ENCODE assay signal across 12 cellular contexts in the genomic region with DNA sequence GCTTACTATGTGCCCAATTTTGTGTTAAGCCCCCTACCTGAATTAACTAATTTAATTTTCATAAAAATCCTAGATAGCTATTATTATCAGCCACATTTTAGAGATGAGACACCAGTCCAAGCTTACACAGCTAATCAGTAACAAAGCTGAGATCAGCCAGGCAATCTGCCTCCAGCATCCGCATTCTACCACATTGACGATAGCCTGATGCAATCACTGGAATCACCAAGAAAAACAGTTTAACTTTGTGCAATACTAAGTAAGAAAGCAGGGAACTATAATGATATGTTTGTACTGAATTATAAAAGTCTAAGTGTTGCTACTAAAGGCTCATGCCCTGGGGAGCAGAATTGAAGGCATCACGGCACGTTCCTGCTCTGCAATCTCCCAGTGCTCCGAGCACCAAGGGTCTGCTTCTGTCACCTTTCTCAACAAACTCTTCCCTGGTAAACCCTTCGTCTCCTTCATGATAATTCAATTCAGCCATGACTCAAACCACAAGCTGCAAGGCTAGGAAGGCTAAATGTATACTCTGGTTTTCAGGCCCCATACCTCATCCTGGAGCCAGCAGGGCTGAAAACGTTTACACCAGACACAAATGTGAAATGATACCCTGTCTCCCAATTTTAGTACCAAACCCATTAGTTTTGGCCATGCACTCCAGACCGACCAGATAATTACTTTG. TPM values are rescaled to one million over a fixed set of nuclear protein-coding genes. Genes with fewer than 3 reads are reported as not detected.
DNase-seq lines count a peak whose midpoint lies in the region; ATAC-seq and TF ChIP-seq lines count a peak whose summit lies in the region.
"Had no signal": no experiment of that assay in that cellular context is flagged by ENCODE, and none has a peak within 500 bp of the region (broad histone marks: within the 10 kb centered on the region; RNA-seq: fewer than 3 reads in every experiment).

No MANE protein-coding gene starts in this region.

- H3K4me1 ChIP-seq in gastrocnemius medialis (peaks cover 27 to 35% of the 10 kb centered on the region in 2 donors), foreskin keratinocyte (peaks cover 3% of the 10 kb centered on the region)

- H3K27ac ChIP-seq in SK-N-MC (peak overlapping the region; percentile 87), gastrocnemius medialis (peak overlapping the region in 3 of 4 donors; percentile 72 to 82 (median 81)), foreskin keratinocyte (no peak overlapping the region)

- no peak for TF ChIP-seq CTCF in fibroblast of the aortic adventitia (IDR thresholded peaks at IDR 0.05; ENCODE audit: insufficient read depth, low read length)
- TF ChIP-seq CTCF in gastrocnemius medialis (IDR thresholded peaks at IDR 0.05 in 4 of 5, conservative IDR thresholded peaks at IDR 0.05 in 1 of 5) = no peak
- TF ChIP-seq CTCF in foreskin keratinocyte (conservative IDR thresholded peaks at IDR 0.05) = no peak

- no peak for TF ChIP-seq POLR2A in gastrocnemius medialis (IDR thresholded peaks at IDR 0.05)

- intact Hi-C loops in gastrocnemius medialis (cut with DNase I; ENCODE audit: low total_unique reads) = no loop called here
- intact Hi-C loops in Right ventricle myocardium superior (cut with DNase I) = no loop called here

- in situ Hi-C loops in gastrocnemius medialis (cut with MboI; ENCODE audit: low sequenced_read_pairs in 4 of 4) = no loop called here

- no peak overlapping the region for H3K4me3 ChIP-seq in SK-N-MC
- H3K4me3 ChIP-seq in fibroblast of the aortic adventitia (ENCODE audit: low read depth, low read length) = no peak overlapping the region
- H3K4me3 ChIP-seq in gastrocnemius medialis = no peak overlapping the region
- H3K4me3 ChIP-seq: sigmoid colon had no signal

- H3K27me3 ChIP-seq in gastrocnemius medialis (no peaks in the 10 kb centered on the region), foreskin keratinocyte (no peaks in the 10 kb centered on the region)
- H3K27me3 ChIP-seq: sigmoid colon had no signal

- H3K9ac ChIP-seq in SK-N-MC (ENCODE audit: insufficient read length) = peak overlapping the region; percentile 17

- peak; percentile 54 for DNase-seq in EH (ENCODE audit: low read depth)
- DNase-seq in SK-N-MC (ENCODE audit: low read depth, low spot score) = no peak
- peak; percentile 98 for DNase-seq in fibroblast of the aortic adventitia (ENCODE audit: low read depth)
- DNase-seq in gastrocnemius medialis = no peak
- no peak for DNase-seq in activated gamma-delta T cell treated with Interleukin-2 at 50 U/mL for 16 hours
- DNase-seq in foreskin keratinocyte = no peak
- no peak for DNase-seq in Right ventricle myocardium superior
- DNase-seq: activated gamma-delta T cell, hypothalamus, NCI-H2081 treated with DMSO at 0.1 percent for 48 hours, sigmoid colon had no signal

- H3K9me3 ChIP-seq in SK-N-MC (ENCODE audit: low read depth, low read length) = no peaks in the 10 kb centered on the region
- H3K9me3 ChIP-seq in gastrocnemius medialis = no peaks in the 10 kb centered on the region
- H3K9me3 ChIP-seq: sigmoid colon had no signal

- H3K36me3 ChIP-seq in SK-N-MC (ENCODE audit: insufficient read depth, low read length) (peaks cover 62% of the 10 kb centered on the region), gastrocnemius medialis (peaks cover 0 to 19% of the 10 kb centered on the region in 2 donors)

- ATAC-seq in gastrocnemius medialis = no peak
- no peak for ATAC-seq in foreskin keratinocyte
- ATAC-seq in Right ventricle myocardium superior (ENCODE audit: poor library complexity) = no peak

RNA-seq across cellular contexts. Expression of a gene that starts 19.4 kb away (rescaled TPM):
- total RNA-seq in fibroblast of the aortic adventitia (ENCODE audit: low replicate concordance) (39.7 and 45.6 TPM in 2 replicates), gastrocnemius medialis (10 to 100 TPM; 49.4 to 76.9 (median 60.4) TPM), foreskin keratinocyte (22.5 and 24.2 TPM in 2 replicates), Right ventricle myocardium superior (31.8 TPM)
- polyA plus RNA-seq in foreskin keratinocyte = 7.9 and 8.6 TPM in 2 replicates

RNA-seq across cellular contexts. Expression of a gene that starts 23.8 kb away (rescaled TPM):
- total RNA-seq in fibroblast of the aortic adventitia (ENCODE audit: low replicate concordance) (0.18 and 0.98 TPM in 2 replicates), gastrocnemius medialis (not detected), foreskin keratinocyte (0.18 and 0.20 TPM in 2 replicates), Right ventricle myocardium superior (not detected)
- 0.03 and 0.04 TPM in 2 replicates for polyA plus RNA-seq in foreskin keratinocyte
- total RNA-seq: RPMI7951 had no signal

Comparison
In these comparisons a context has a peak if more than half of its experiments do, and no peak if none do; other contexts are left out.
1. DNase-seq: peak in EH (single experiment) and fibroblast of the aortic adventitia (single experiment); none in SK-N-MC (single experiment), gastrocnemius medialis (0 of 2), activated gamma-delta T cell treated with Interleukin-2 at 50 U/mL for 16 hours (single experiment), foreskin keratinocyte (0 of 2) and Right ventricle myocardium superior (single experiment).